Comparison of ENCODE assay signal across 8 cellular contexts in the genomic region with DNA sequence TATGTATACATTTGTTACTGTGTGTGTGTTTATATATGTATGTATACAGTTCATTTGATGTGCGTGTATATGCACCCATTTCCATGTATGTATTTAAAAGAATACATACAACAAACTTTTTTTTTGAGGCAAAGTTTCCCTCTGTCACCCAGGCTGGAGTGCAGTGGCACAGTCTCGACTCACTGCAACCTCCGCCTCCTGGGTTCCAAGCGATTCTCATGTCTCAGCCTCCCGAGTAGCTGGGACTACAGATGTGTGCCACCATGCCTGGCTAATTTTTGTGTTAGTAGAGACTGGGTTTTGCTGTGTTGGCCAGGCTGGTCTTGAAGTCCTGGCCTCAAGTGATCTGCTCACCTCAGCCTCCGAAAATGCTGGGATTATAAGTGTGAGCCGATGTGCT.
A peak's percentile ranks its signal among the peaks of the same experiment; 100 is the strongest.
DNase-seq lines count a peak whose midpoint lies in the region; ATAC-seq, FAIRE-seq and TF ChIP-seq lines count a peak whose summit lies in the region.
"Not testable (repeated sequence)": the region's sequence is repeated elsewhere in the genome, so short reads cannot be mapped to it uniquely, and the experiment has no call there.

No MANE protein-coding gene starts in this region.

- not testable (repeated sequence) for H3K9ac ChIP-seq in fibroblast of lung (ENCODE audit: insufficient read depth, low read length); mesenchymal stem cell (ENCODE audit: low read length)

- not testable (repeated sequence) for H3K9me2 ChIP-seq in OCI-LY7 (ENCODE audit: insufficient read depth, low read length)

- not testable (repeated sequence) for H4K91ac ChIP-seq in mesenchymal stem cell (ENCODE audit: low read length)

- TF ChIP-seq POLR2A in GM12891 (IDR thresholded peaks at IDR 0.05; ENCODE audit: low read depth, low read length) = not testable (repeated sequence)
- TF ChIP-seq POLR2A in body of pancreas (IDR thresholded peaks at IDR 0.05) = peak in 1 of 3 donors; percentile 4

- 32 to 47% methylated on average over 5 to 7 of the region's 7 CpGs for WGBS in body of pancreas, 2 donors
- WGBS in mesenchymal stem cell = 94% methylated on average over 4 of the region's 7 CpGs
- WGBS in pancreas, 2 donors = 37% methylated on average over 7 of the region's 7 CpGs

- not testable (repeated sequence) for H3K4me3 ChIP-seq in OCI-LY7 (ENCODE audit: low read depth, low read length, poor library complexity, severe bottlenecking); body of pancreas; mesenchymal stem cell (ENCODE audit: insufficient read depth in 1 of 2, low read depth in 1 of 2, low read length in 2 of 2)
- H3K4me3 ChIP-seq in fibroblast of lung (replicated peaks in 1 of 4; ENCODE audit: control extremely low read depth in 1 of 4, insufficient read depth in 1 of 4, low read depth in 3 of 4, low read length in 4 of 4) (peak overlapping the region in 3 of 4 experiments; percentile 29 to 44 (median 31)), pancreas (peak overlapping the region in 1 of 4 donors; percentile 22)

- H2BK5ac ChIP-seq in mesenchymal stem cell (ENCODE audit: low read depth, low read length, poor library complexity, severe bottlenecking) = not testable (repeated sequence)

- not testable (repeated sequence) for H2AK5ac ChIP-seq in mesenchymal stem cell (ENCODE audit: low read length, severe bottlenecking)

- CTCF ChIA-PET in OCI-LY7 (lab: Charles Lee; ENCODE audit: unreplicated experiment) = not testable (repeated sequence)
- CTCF ChIA-PET in activated CD4-positive, alpha-beta memory T cell treated with anti-CD3 and anti-CD28 coated beads for 36 hours (lab: Charles Lee) = interaction anchor here (1.0 to 2.7 kb wide), 2 partner anchors 22 to 79 kb away, joined by 4 to 13 read pairs; no protein-coding TSS in a partner anchor

- H2BK120ac ChIP-seq in mesenchymal stem cell (ENCODE audit: low read depth, low read length) = not testable (repeated sequence)

- not testable (repeated sequence) for H2BK15ac ChIP-seq in mesenchymal stem cell (ENCODE audit: low read depth, poor library complexity, severe bottlenecking)

- peak; percentile 52 for FAIRE-seq in GM12891 (lab: Jason Lieb, UNC)
- not testable (repeated sequence) for FAIRE-seq in pancreas (lab: Jason Lieb, UNC)

- H2AFZ ChIP-seq in OCI-LY7 (ENCODE audit: low read length); mesenchymal stem cell (ENCODE audit: low read depth, low read length): not testable (repeated sequence)
- peak overlapping the region; percentile 1 for H2AFZ ChIP-seq in fibroblast of lung (ENCODE audit: low read length)

- peak; percentile 16 for ATAC-seq in body of pancreas
- peak; percentile 41 to 56 (median 48) for ATAC-seq in pancreas

- TF ChIP-seq CTCF in OCI-LY7 (conservative IDR thresholded peaks at IDR 0.05; ENCODE audit: low read length); body of pancreas (IDR thresholded peaks at IDR 0.05); fibroblast of lung (conservative IDR thresholded peaks at IDR 0.05 in 1 of 2, IDR thresholded peaks at IDR 0.05 in 1 of 2; ENCODE audit: low read depth in 1 of 2, low read length in 2 of 2); pancreas (IDR thresholded peaks at IDR 0.05): not testable (repeated sequence)

- not testable (repeated sequence) for H3K27ac ChIP-seq in OCI-LY7 (ENCODE audit: low read depth, low read length, poor library complexity, severe bottlenecking); fibroblast of lung (ENCODE audit: insufficient read depth, low read length)
- H3K27ac ChIP-seq in body of pancreas (peak overlapping the region; percentile 55 to 85 (median 68)), mesenchymal stem cell (ENCODE audit: low read length, poor library complexity, severe bottlenecking) (peak overlapping the region; percentile 52), pancreas (peak overlapping the region; percentile 57 to 79 (median 77))

- not testable (repeated sequence) for H3K18ac ChIP-seq in mesenchymal stem cell (ENCODE audit: low read depth in 1 of 2, low read length in 2 of 2)

- not testable (repeated sequence) for H4K8ac ChIP-seq in mesenchymal stem cell (ENCODE audit: low read length)

- H3K4me1 ChIP-seq in OCI-LY7 (ENCODE audit: insufficient read depth, low read length, poor library complexity, severe bottlenecking) (peaks cover 33% of the 10 kb centered on the region), body of pancreas (peaks cover 45% of the 10 kb centered on the region), pancreas (peaks cover 12 to 54% (median 42%) of the 10 kb centered on the region in 3 donors)
- H3K4me1 ChIP-seq in fibroblast of lung (ENCODE audit: control insufficient read depth, extremely low read depth, insufficient read depth, low read length); mesenchymal stem cell (ENCODE audit: control insufficient read depth, insufficient read depth, low read depth, low read length): not testable (repeated sequence)

- H3K4ac ChIP-seq in mesenchymal stem cell (ENCODE audit: low read depth in 1 of 2, low read length in 2 of 2) = not testable (repeated sequence)

- not testable (repeated sequence) for H3K27me3 ChIP-seq in body of pancreas; fibroblast of lung (ENCODE audit: control insufficient read depth, insufficient read depth, low read length); mesenchymal stem cell (ENCODE audit: control insufficient read depth in 1 of 2, insufficient read depth in 1 of 2, low read length in 2 of 2); pancreas

- not testable (repeated sequence) for H2BK12ac ChIP-seq in mesenchymal stem cell (ENCODE audit: low read length in 2 of 2)

- H4K20me1 ChIP-seq in OCI-LY7 (ENCODE audit: insufficient read depth, low read length); fibroblast of lung (ENCODE audit: control insufficient read depth, extremely low read depth, insufficient read depth, low read length): not testable (repeated sequence)

- DNase-seq in GM12891 (ENCODE audit: insufficient read length, low spot score); OCI-LY7 (ENCODE audit: low spot score); activated CD4-positive, alpha-beta memory T cell treated with anti-CD3 and anti-CD28 coated beads for 36 hours; fibroblast of lung (ENCODE audit: low read depth in 2 of 2); mesenchymal stem cell; pancreas: not testable (repeated sequence)
- DNase-seq in body of pancreas = peak in 1 of 4 donors; percentile 25

- H3K36me3 Mint-ChIP-seq in activated CD4-positive, alpha-beta memory T cell treated with anti-CD3 and anti-CD28 coated beads for 36 hours; stimulated activated naive CD8-positive, alpha-beta T cell treated with anti-CD3 and anti-CD28 coated beads, Interleukin-15, Interleukin-2, amounts not matched to agents 100 ng/mL and 50 ng/mL, for 24 hours (ENCODE audit: low read depth): not testable (repeated sequence)

- not testable (repeated sequence) for H3K79me2 ChIP-seq in OCI-LY7 (ENCODE audit: insufficient read depth, low read depth, low read length); fibroblast of lung (ENCODE audit: control insufficient read depth, insufficient read depth, low read length)

- H3K4me2 ChIP-seq in OCI-LY7 (ENCODE audit: low read length) (peak overlapping the region; percentile 54), fibroblast of lung (ENCODE audit: extremely low read depth, insufficient read depth, low read length) (peak overlapping the region; percentile 84), mesenchymal stem cell (ENCODE audit: low read length, poor library complexity, severe bottlenecking) (peak overlapping the region; percentile 45)

- POLR2A ChIA-PET in OCI-LY7 (lab: Charles Lee) = interaction anchor here (1.1 kb wide), 1 partner anchor 10 kb away, joined by 5 read pairs; no protein-coding TSS in a partner anchor
- POLR2A ChIA-PET in activated CD4-positive, alpha-beta memory T cell treated with anti-CD3 and anti-CD28 coated beads for 36 hours (lab: Charles Lee) = not testable (repeated sequence)

- not testable (repeated sequence) for H3K27me3 Mint-ChIP-seq in activated CD4-positive, alpha-beta memory T cell treated with anti-CD3 and anti-CD28 coated beads for 36 hours; stimulated activated naive CD8-positive, alpha-beta T cell treated with anti-CD3 and anti-CD28 coated beads, Interleukin-15, Interleukin-2, amounts not matched to agents 100 ng/mL and 50 ng/mL, for 24 hours

- H3K79me1 ChIP-seq in mesenchymal stem cell (replicated peaks; ENCODE audit: low read length, poor library complexity, severe bottlenecking) = peaks cover 13% of the 10 kb centered on the region

- not testable (repeated sequence) for BruUV-seq in OCI-LY7 (replicated peaks; lab: Mats Ljungman, UMichigan)

- intact Hi-C loops in OCI-LY7 (cut with micrococcal nuclease; ENCODE audit: unreplicated experiment); activated CD4-positive, alpha-beta memory T cell treated with anti-CD3 and anti-CD28 coated beads for 36 hours (cut with micrococcal nuclease); body of pancreas (cut with DNase I): not testable (repeated sequence)
- intact Hi-C loops in pancreas (cut with DNase I) = loop anchor here in 1 of 3 donors (10.0 kb wide), 1 partner anchor 526 kb away; no protein-coding TSS in a partner anchor

- not testable (repeated sequence) for H3K4me3 Mint-ChIP-seq in activated CD4-positive, alpha-beta memory T cell treated with anti-CD3 and anti-CD28 coated beads for 36 hours; stimulated activated naive CD8-positive, alpha-beta T cell treated with anti-CD3 and anti-CD28 coated beads, Interleukin-15, Interleukin-2, amounts not matched to agents 100 ng/mL and 50 ng/mL, for 24 hours

- not testable (repeated sequence) for H3K36me3 ChIP-seq in OCI-LY7 (ENCODE audit: insufficient read depth, low read length); body of pancreas (replicated peaks in 1 of 2; ENCODE audit: insufficient read depth in 1 of 2, low read depth in 2 of 2); fibroblast of lung (ENCODE audit: control insufficient read depth, insufficient read depth, low read length); mesenchymal stem cell (ENCODE audit: control insufficient read depth in 1 of 2, insufficient read depth in 2 of 2, low read depth in 1 of 2, low read length in 2 of 2); pancreas

- peak overlapping the region; percentile 85 for H3K27ac Mint-ChIP-seq in activated CD4-positive, alpha-beta memory T cell treated with anti-CD3 and anti-CD28 coated beads for 36 hours
- H3K27ac Mint-ChIP-seq in stimulated activated naive CD8-positive, alpha-beta T cell treated with anti-CD3 and anti-CD28 coated beads, Interleukin-15, Interleukin-2, amounts not matched to agents 100 ng/mL and 50 ng/mL, for 24 hours = peak overlapping the region; percentile 5

- H3K14ac ChIP-seq in mesenchymal stem cell (ENCODE audit: low read length in 2 of 2) = not testable (repeated sequence)

- peaks cover 66% of the 10 kb centered on the region for H3K4me1 Mint-ChIP-seq in activated CD4-positive, alpha-beta memory T cell treated with anti-CD3 and anti-CD28 coated beads for 36 hours (ENCODE audit: low read depth)
- peaks cover 56% of the 10 kb centered on the region for H3K4me1 Mint-ChIP-seq in stimulated activated naive CD8-positive, alpha-beta T cell treated with anti-CD3 and anti-CD28 coated beads, Interleukin-15, Interleukin-2, amounts not matched to agents 100 ng/mL and 50 ng/mL, for 24 hours (ENCODE audit: low read depth)

- not testable (repeated sequence) for H3K9me3 Mint-ChIP-seq in activated CD4-positive, alpha-beta memory T cell treated with anti-CD3 and anti-CD28 coated beads for 36 hours; stimulated activated naive CD8-positive, alpha-beta T cell treated with anti-CD3 and anti-CD28 coated beads, Interleukin-15, Interleukin-2, amounts not matched to agents 100 ng/mL and 50 ng/mL, for 24 hours

- H3K23ac ChIP-seq in mesenchymal stem cell (ENCODE audit: low read length in 2 of 2) = not testable (repeated sequence)

- H3K9me3 ChIP-seq in OCI-LY7 (ENCODE audit: low read length); body of pancreas; fibroblast of lung (ENCODE audit: control insufficient read depth, insufficient read depth, low read depth, low read length); mesenchymal stem cell (ENCODE audit: control insufficient read depth, low read length); pancreas: not testable (repeated sequence)
